9 cellular contexts compared by ENCODE assay signal in genomic region chr13:98549006-98549727, GRCh38.
DNase-seq lines count a peak whose midpoint lies in the region; ATAC-seq and TF ChIP-seq lines count a peak whose summit lies in the region.
"Had no signal": no experiment of that assay in that cellular context is flagged by ENCODE, and none has a peak within 500 bp of the region (broad histone marks: within the 10 kb centered on the region; RNA-seq: fewer than 3 reads in every experiment).

No MANE protein-coding gene starts in this region.

- TF ChIP-seq CTCF in NB4 (IDR thresholded peaks at IDR 0.05; ENCODE audit: low read depth, low read length) = no peak

- H3K9me3 Mint-ChIP-seq in dendritic cell treated with granulocyte-macrophage colony-stimulating factor and Interleukin-4, amounts not matched to agents 40 ng/mL and 50 ng/mL, for 4 days = peaks cover 11% of the 10 kb centered on the region

- intact Hi-C loops in dendritic cell treated with granulocyte-macrophage colony-stimulating factor and Interleukin-4, amounts not matched to agents 40 ng/mL and 50 ng/mL, for 4 days (cut with micrococcal nuclease) = no loop called here

- no peaks in the 10 kb centered on the region for H3K27me3 Mint-ChIP-seq in dendritic cell treated with granulocyte-macrophage colony-stimulating factor and Interleukin-4, amounts not matched to agents 40 ng/mL and 50 ng/mL, for 4 days

- peak overlapping the region; percentile 79 for H3K27ac Mint-ChIP-seq in dendritic cell treated with granulocyte-macrophage colony-stimulating factor and Interleukin-4, amounts not matched to agents 40 ng/mL and 50 ng/mL, for 4 days

- H3K4me3 ChIP-seq in NB4 (ENCODE audit: low read depth, low read length) (no peak overlapping the region), skeletal muscle cell (ENCODE audit: low read depth, low read length) (no peak overlapping the region)

- H3K36me3 Mint-ChIP-seq in dendritic cell treated with granulocyte-macrophage colony-stimulating factor and Interleukin-4, amounts not matched to agents 40 ng/mL and 50 ng/mL, for 4 days (ENCODE audit: low read depth) = peaks cover 57% of the 10 kb centered on the region

- DNase-seq in NB4 (ENCODE audit: low read depth) (peak; percentile 87), skeletal muscle cell (ENCODE audit: low read depth) (peak; percentile 77)
- DNase-seq in stimulated activated naive CD4-positive, alpha-beta T cell treated with Interleukin-2 at 50 U/mL for 16 hours (lab: John Stamatoyannopoulos, UW) = no peak
- DNase-seq: activated CD8-positive, alpha-beta memory T cell treated with anti-CD3 and anti-CD28 coated beads, Interleukin-2, amount 50 U/mL, for 4 hours; NCI-H2171 treated with DMSO at 0.1 percent for 48 hours had no signal

- peaks cover 81% of the 10 kb centered on the region for H3K4me1 Mint-ChIP-seq in dendritic cell treated with granulocyte-macrophage colony-stimulating factor and Interleukin-4, amounts not matched to agents 40 ng/mL and 50 ng/mL, for 4 days (ENCODE audit: low read depth)

- no peak for TF ChIP-seq POLR2A in NB4 (IDR thresholded peaks at IDR 0.05; ENCODE audit: extremely low read depth, insufficient read length)

- H3K4me3 Mint-ChIP-seq in dendritic cell treated with granulocyte-macrophage colony-stimulating factor and Interleukin-4, amounts not matched to agents 40 ng/mL and 50 ng/mL, for 4 days = no peak overlapping the region

- ATAC-seq in GM18867 (IDR thresholded peaks at IDR 0.05; ENCODE audit: unreplicated experiment) (peak; percentile 47), HG02981 (IDR thresholded peaks at IDR 0.05; ENCODE audit: unreplicated experiment) (no peak), GM19397 (IDR thresholded peaks at IDR 0.05; ENCODE audit: unreplicated experiment) (no peak)
